ENCODE assay signal across 15 cellular contexts in genomic region chr1:32361308-32361673, GRCh38. TPM values are rescaled to one million over a fixed set of nuclear protein-coding genes. Genes with fewer than 3 reads are reported as not detected.
A peak's percentile ranks its signal among the peaks of the same experiment; 100 is the strongest.
DNase-seq lines count a peak whose midpoint lies in the region; ATAC-seq and TF ChIP-seq lines count a peak whose summit lies in the region.
"Had no signal": no experiment of that assay in that cellular context is flagged by ENCODE, and none has a peak within 500 bp of the region (broad histone marks: within the 10 kb centered on the region; RNA-seq: fewer than 3 reads in every experiment).

No MANE protein-coding gene starts in this region.

- no peak overlapping the region for H3K27ac Mint-ChIP-seq in stimulated activated naive CD8-positive, alpha-beta T cell treated with anti-CD3 and anti-CD28 coated beads, Interleukin-15, amount 100 ng/mL, for 72 hours
- H3K27ac Mint-ChIP-seq in activated CD8-positive, alpha-beta T cell treated with anti-CD3 and anti-CD28 coated beads, Interleukin-2, amount 10 ng/mL, durations not matched to agents 7 days and 5 days: no peak overlapping the region

- H3K4me3 ChIP-seq in prostate gland: peak overlapping the region; percentile 30 to 41

- peaks cover 17% of the 10 kb centered on the region for H3K27me3 ChIP-seq in foreskin keratinocyte
- H3K27me3 ChIP-seq in prostate gland (replicated peaks; ENCODE audit: insufficient read depth): no peaks in the 10 kb centered on the region
- H3K27me3 ChIP-seq: thyroid gland had no signal

- POLR2A ChIA-PET in activated CD8-positive, alpha-beta T cell treated with anti-CD3 and anti-CD28 coated beads, Interleukin-2, amount 10 ng/mL, durations not matched to agents 7 days and 5 days (lab: Charles Lee): interaction anchor here (0.9 kb wide), 1 partner anchor 25 kb away, joined by 3 read pairs; the partner anchor contains the start of gene MARCKSL1

- H3K27ac ChIP-seq in foreskin keratinocyte (no peak overlapping the region), prostate gland (peak overlapping the region; percentile 76 to 81)

- H3K4me3 Mint-ChIP-seq in stimulated activated naive CD8-positive, alpha-beta T cell treated with anti-CD3 and anti-CD28 coated beads, Interleukin-15, amount 100 ng/mL, for 72 hours: no peak overlapping the region
- no peak overlapping the region for H3K4me3 Mint-ChIP-seq in activated CD8-positive, alpha-beta T cell treated with anti-CD3 and anti-CD28 coated beads, Interleukin-2, amount 10 ng/mL, durations not matched to agents 7 days and 5 days

- peaks cover 21% of the 10 kb centered on the region for H3K36me3 Mint-ChIP-seq in activated CD8-positive, alpha-beta T cell treated with anti-CD3 and anti-CD28 coated beads, Interleukin-2, amount 10 ng/mL, durations not matched to agents 7 days and 5 days (ENCODE audit: low read depth)

- peak; percentile 35 for ATAC-seq in stimulated activated naive CD8-positive, alpha-beta T cell treated with anti-CD3 and anti-CD28 coated beads, Interleukin-15, amount 100 ng/mL, for 72 hours
- no peak for ATAC-seq in stimulated activated naive CD8-positive, alpha-beta T cell treated with anti-CD3 and anti-CD28 coated beads, Interleukin-15, Interleukin-2, amounts not matched to agents 100 U/mL and 50 U/mL, for 24 hours
- ATAC-seq in foreskin keratinocyte: peak; percentile 11
- ATAC-seq in activated CD8-positive, alpha-beta T cell treated with anti-CD3 and anti-CD28 coated beads, Interleukin-2, amount 10 ng/mL, durations not matched to agents 7 days and 5 days: no peak
- ATAC-seq in SK-N-SH treated with all-trans-retinoic acid at 6 μM for 48 hours: no peak
- ATAC-seq in GM21825 (IDR thresholded peaks at IDR 0.05; ENCODE audit: unreplicated experiment): no peak

- H3K9me3 ChIP-seq in prostate gland: no peaks in the 10 kb centered on the region
- H3K9me3 ChIP-seq: thyroid gland had no signal

- H3K4me1 ChIP-seq in foreskin keratinocyte (no peaks in the 10 kb centered on the region), prostate gland (replicated peaks) (peaks cover 4% of the 10 kb centered on the region)

- H3K36me3 ChIP-seq in prostate gland: no peaks in the 10 kb centered on the region

- CTCF ChIA-PET in activated CD8-positive, alpha-beta T cell treated with anti-CD3 and anti-CD28 coated beads, Interleukin-2, amount 10 ng/mL, durations not matched to agents 7 days and 5 days (lab: Charles Lee): interaction anchor here (1.0 kb wide), 1 partner anchor 11 kb away, joined by 3 read pairs; no protein-coding TSS in a partner anchor

- intact Hi-C loops in prostate gland (cut with DNase I): no loop called here

- TF ChIP-seq CTCF in foreskin keratinocyte (conservative IDR thresholded peaks at IDR 0.05) (no peak), prostate gland (IDR thresholded peaks at IDR 0.05) (no peak)

- TF ChIP-seq POLR2A in prostate gland (IDR thresholded peaks at IDR 0.05): no peak

- WGBS in prostate gland: 47% methylated on average over 23 of the region's 35 CpGs

- H3K4me1 Mint-ChIP-seq in stimulated activated naive CD8-positive, alpha-beta T cell treated with anti-CD3 and anti-CD28 coated beads, Interleukin-15, amount 100 ng/mL, for 72 hours: peaks cover 36% of the 10 kb centered on the region
- peaks cover 20% of the 10 kb centered on the region for H3K4me1 Mint-ChIP-seq in activated CD8-positive, alpha-beta T cell treated with anti-CD3 and anti-CD28 coated beads, Interleukin-2, amount 10 ng/mL, durations not matched to agents 7 days and 5 days (ENCODE audit: low read depth)

- H3K27me3 Mint-ChIP-seq in stimulated activated naive CD8-positive, alpha-beta T cell treated with anti-CD3 and anti-CD28 coated beads, Interleukin-15, amount 100 ng/mL, for 72 hours: no peaks in the 10 kb centered on the region
- H3K27me3 Mint-ChIP-seq in activated CD8-positive, alpha-beta T cell treated with anti-CD3 and anti-CD28 coated beads, Interleukin-2, amount 10 ng/mL, durations not matched to agents 7 days and 5 days (ENCODE audit: low read depth): peaks cover 2% of the 10 kb centered on the region

- no peaks in the 10 kb centered on the region for H3K9me3 Mint-ChIP-seq in stimulated activated naive CD8-positive, alpha-beta T cell treated with anti-CD3 and anti-CD28 coated beads, Interleukin-15, amount 100 ng/mL, for 72 hours
- H3K9me3 Mint-ChIP-seq in activated CD8-positive, alpha-beta T cell treated with anti-CD3 and anti-CD28 coated beads, Interleukin-2, amount 10 ng/mL, durations not matched to agents 7 days and 5 days (ENCODE audit: insufficient read depth): no peaks in the 10 kb centered on the region
- H3K9me3 Mint-ChIP-seq: activated naive CD4-positive, alpha-beta T cell treated with anti-CD3 and anti-CD28 coated beads, Interleukin-2, amount 50 U/mL, for 72 hours had no signal

- no peak for DNase-seq in stimulated activated naive CD8-positive, alpha-beta T cell treated with anti-CD3 and anti-CD28 coated beads, Interleukin-15, amount 100 ng/mL, for 72 hours
- DNase-seq in stimulated activated naive CD8-positive, alpha-beta T cell treated with anti-CD3 and anti-CD28 coated beads, Interleukin-15, Interleukin-2, amounts not matched to agents 100 U/mL and 50 U/mL, for 24 hours: no peak
- DNase-seq in foreskin keratinocyte (no peak), prostate gland (ENCODE audit: low spot score) (no peak)
- DNase-seq in activated CD8-positive, alpha-beta T cell treated with anti-CD3 and anti-CD28 coated beads, Interleukin-2, amount 10 ng/mL, durations not matched to agents 7 days and 5 days: no peak
- no peak for DNase-seq in stimulated activated CD4-positive, alpha-beta T cell treated with anti-CD3 and anti-CD28 coated beads, Interleukin-2, amount 100 ng/mL, for 48 hours
- DNase-seq: effector CD4-positive, alpha-beta T cell; Kasumi-1; NCI-H226; RPMI8226; T-helper 9 cell had no signal

TF ChIP-seq in SK-N-SH treated with all-trans-retinoic acid at 6 μM for 48 hours, 23 proteins besides CTCF, POLR2A, EP300 and RAD21:
- TF ChIP-seq ISL1 (CRISPR knock-in tag; IDR thresholded peaks at IDR 0.05) (no peak), TCF4 (CRISPR knock-in tag; IDR thresholded peaks at IDR 0.05; ENCODE audit: borderline replicate concordance) (no peak)

RNA-seq across cellular contexts. Expression of gene FAM229A, which starts 1.0 kb away (rescaled TPM):
- total RNA-seq in foreskin keratinocyte (0.32 and 0.61 TPM in 2 replicates), prostate gland (10 to 100 TPM in 1 of 2 donors, 1 to 10 TPM in 1; 8.5 to 24.2 TPM)
- polyA plus RNA-seq in foreskin keratinocyte: 0.42 and 0.71 TPM in 2 replicates
- total RNA-seq in activated CD8-positive, alpha-beta T cell treated with anti-CD3 and anti-CD28 coated beads, Interleukin-2, amount 10 ng/mL, durations not matched to agents 7 days and 5 days: 1 to 10 TPM; 2.6 to 3.2 TPM

RNA-seq across cellular contexts. Expression of gene TSSK3, which starts 1.0 kb away (rescaled TPM):
- total RNA-seq in foreskin keratinocyte (0.65 TPM in 1 of 2 replicates, not detected in the other), prostate gland (1 to 10 TPM in 1 of 2 donors, not detected in 1; 7.0 TPM)
- 0.06 TPM in 1 of 2 replicates, not detected in the other for polyA plus RNA-seq in foreskin keratinocyte
- under 1 TPM in 1 of 2 experiments, not detected in 1; 0.21 TPM for total RNA-seq in activated CD8-positive, alpha-beta T cell treated with anti-CD3 and anti-CD28 coated beads, Interleukin-2, amount 10 ng/mL, durations not matched to agents 7 days and 5 days

RNA-seq across cellular contexts. Expression of gene MARCKSL1, which starts 25.3 kb away (rescaled TPM):
- total RNA-seq in foreskin keratinocyte: 14.6 and 26.4 TPM in 2 replicates
- polyA plus RNA-seq in foreskin keratinocyte: 26.5 and 44.2 TPM in 2 replicates
- 100 to 1,000 TPM; 144 to 243 TPM for total RNA-seq in prostate gland
- 10 to 100 TPM; 23.1 to 26.1 TPM for total RNA-seq in activated CD8-positive, alpha-beta T cell treated with anti-CD3 and anti-CD28 coated beads, Interleukin-2, amount 10 ng/mL, durations not matched to agents 7 days and 5 days

RNA-seq across cellular contexts. Expression of gene BSDC1, which starts 33.0 kb away (rescaled TPM):
- total RNA-seq in foreskin keratinocyte (33.8 and 39.7 TPM in 2 replicates), prostate gland (100 to 1,000 TPM in 1 of 2 donors, 10 to 100 TPM in 1; 78.3 to 248 TPM)
- 22.2 and 23.0 TPM in 2 replicates for polyA plus RNA-seq in foreskin keratinocyte
- total RNA-seq in activated CD8-positive, alpha-beta T cell treated with anti-CD3 and anti-CD28 coated beads, Interleukin-2, amount 10 ng/mL, durations not matched to agents 7 days and 5 days: 10 to 100 TPM; 37.3 to 38.5 TPM

Comparison
In these comparisons a context has a peak if more than half of its experiments do, and no peak if none do; other contexts are left out.
1. ATAC-seq: peak in stimulated activated naive CD8-positive, alpha-beta T cell treated with anti-CD3 and anti-CD28 coated beads, Interleukin-15, amount 100 ng/mL, for 72 hours (single experiment) and foreskin keratinocyte (single experiment); none in stimulated activated naive CD8-positive, alpha-beta T cell treated with anti-CD3 and anti-CD28 coated beads, Interleukin-15, Interleukin-2, amounts not matched to agents 100 U/mL and 50 U/mL, for 24 hours (single experiment), activated CD8-positive, alpha-beta T cell treated with anti-CD3 and anti-CD28 coated beads, Interleukin-2, amount 10 ng/mL, durations not matched to agents 7 days and 5 days (single experiment), SK-N-SH treated with all-trans-retinoic acid at 6 μM for 48 hours (single experiment) and GM21825 (single experiment).